ENCODE assay signal across 9 cellular contexts in genomic region chr12:12715128-12715458, GRCh38. TPM values are rescaled to one million over a fixed set of nuclear protein-coding genes. Genes with fewer than 3 reads are reported as not detected.
DNase-seq lines count a peak whose midpoint lies in the region; ATAC-seq and TF ChIP-seq lines count a peak whose summit lies in the region.
"Had no signal": no experiment of that assay in that cellular context is flagged by ENCODE, and none has a peak within 500 bp of the region (broad histone marks: within the 10 kb centered on the region; RNA-seq: fewer than 3 reads in every experiment).

No MANE protein-coding gene starts in this region.

- H3K14ac ChIP-seq in mesenchymal stem cell (ENCODE audit: low read length in 2 of 2) (no peak overlapping the region), H9 (ENCODE audit: insufficient read depth, low read length) (no peak overlapping the region)

- peak overlapping the region; percentile 96 for H3K27ac Mint-ChIP-seq in activated naive CD8-positive, alpha-beta T cell treated with anti-CD3 and anti-CD28 coated beads, Interleukin-2, amount 10 ng/mL, durations not matched to agents 7 days and 5 days
- no peak overlapping the region for H3K27ac Mint-ChIP-seq in H9

- H3K9me3 ChIP-seq in mesenchymal stem cell (ENCODE audit: control insufficient read depth, low read length) (no peaks in the 10 kb centered on the region), tibial nerve (no peaks in the 10 kb centered on the region), H9 (ENCODE audit: control insufficient read depth, low read depth, low read length) (no peaks in the 10 kb centered on the region)

- peaks cover 14% of the 10 kb centered on the region for H3K23me2 ChIP-seq in H9 (ENCODE audit: insufficient read length, low read depth, low read length, poor library complexity, severe bottlenecking)

- no peak overlapping the region for H2BK20ac ChIP-seq in H9 (ENCODE audit: low read depth, low read length, poor library complexity, severe bottlenecking)

- no peak overlapping the region for H4K91ac ChIP-seq in mesenchymal stem cell (ENCODE audit: low read length)
- no peak overlapping the region for H4K91ac ChIP-seq in H9 (ENCODE audit: insufficient read length, low read depth, low read length)

- peaks cover 61% of the 10 kb centered on the region for H3K4me1 Mint-ChIP-seq in activated T-cell treated with anti-CD3 and anti-CD28 coated beads, Interleukin-2, amount 50 U/mL, for 4 hours (ENCODE audit: low read depth)
- peaks cover 33% of the 10 kb centered on the region for H3K4me1 Mint-ChIP-seq in activated naive CD8-positive, alpha-beta T cell treated with anti-CD3 and anti-CD28 coated beads, Interleukin-2, amount 10 ng/mL, durations not matched to agents 7 days and 5 days
- H3K4me1 Mint-ChIP-seq in H9 = peaks cover 42 to 48% of the 10 kb centered on the region in 2 experiments

- ATAC-seq in activated T-cell treated with anti-CD3 and anti-CD28 coated beads, Interleukin-2, amount 50 U/mL, for 4 hours = no peak
- no peak for ATAC-seq in activated naive CD8-positive, alpha-beta T cell treated with anti-CD3 and anti-CD28 coated beads, Interleukin-2, amount 10 ng/mL, durations not matched to agents 7 days and 5 days (ENCODE audit: low read depth)
- ATAC-seq in HG03139 (IDR thresholded peaks at IDR 0.05; ENCODE audit: unreplicated experiment) = no peak

- peak overlapping the region; percentile 89 for H3K4me3 Mint-ChIP-seq in activated T-cell treated with anti-CD3 and anti-CD28 coated beads, Interleukin-2, amount 50 U/mL, for 4 hours
- H3K4me3 Mint-ChIP-seq in activated naive CD8-positive, alpha-beta T cell treated with anti-CD3 and anti-CD28 coated beads, Interleukin-2, amount 10 ng/mL, durations not matched to agents 7 days and 5 days = peak overlapping the region; percentile 90
- H3K4me3 Mint-ChIP-seq in H9 = peak overlapping the region in 1 of 2 experiments; percentile 79; a peak in 2 of 5 replicates

- H3K4ac ChIP-seq in mesenchymal stem cell (ENCODE audit: low read depth in 1 of 2, low read length in 2 of 2) (peak overlapping the region in 1 of 2 experiments; percentile 74), H9 (ENCODE audit: low read depth, low read length) (no peak overlapping the region)

- POLR2A ChIA-PET in activated naive CD8-positive, alpha-beta T cell treated with anti-CD3 and anti-CD28 coated beads, Interleukin-2, amount 10 ng/mL, durations not matched to agents 7 days and 5 days (lab: Charles Lee) = interaction anchor here (0.6 to 16.0 kb wide), 15 partner anchors 10 to 357 kb away, joined by 3 to 373 read pairs (median 6); partner anchors contain the start of genes BORCS5, DUSP16 and GPR19

- peak overlapping the region in 1 of 2 experiments; percentile 94 for H3K4me3 ChIP-seq in mesenchymal stem cell (ENCODE audit: insufficient read depth in 1 of 2, low read depth in 1 of 2, low read length in 2 of 2)
- H3K4me3 ChIP-seq in tibial nerve = peak overlapping the region in 1 of 4 donors; percentile 96

- no peak overlapping the region for H3K18ac ChIP-seq in mesenchymal stem cell (ENCODE audit: low read depth in 1 of 2, low read length in 2 of 2)
- no peak overlapping the region for H3K18ac ChIP-seq in H9 (ENCODE audit: insufficient read length, low read depth, low read length)

- no peaks in the 10 kb centered on the region for H3K27me3 Mint-ChIP-seq in activated T-cell treated with anti-CD3 and anti-CD28 coated beads, Interleukin-2, amount 50 U/mL, for 4 hours (ENCODE audit: low read depth)
- no peaks in the 10 kb centered on the region for H3K27me3 Mint-ChIP-seq in activated naive CD8-positive, alpha-beta T cell treated with anti-CD3 and anti-CD28 coated beads, Interleukin-2, amount 10 ng/mL, durations not matched to agents 7 days and 5 days
- H3K27me3 Mint-ChIP-seq in H9 (ENCODE audit: low read depth) = peaks cover 6% of the 10 kb centered on the region

- peak overlapping the region; percentile 97 for H3K9ac ChIP-seq in mesenchymal stem cell (ENCODE audit: low read length)
- H3K9ac ChIP-seq in H9 (ENCODE audit: extremely low read depth, insufficient read length, low read length) = no peak overlapping the region

- no peak for DNase-seq in activated T-cell treated with anti-CD3 and anti-CD28 coated beads, Interleukin-2, amount 50 U/mL, for 4 hours
- DNase-seq in activated T-cell treated with anti-CD3 and anti-CD28 coated beads for 4 hours (no peak), mesenchymal stem cell (no peak), tibial nerve (ENCODE audit: low spot score in 2 of 2) (no peak), H9 (no peak), NOMO-1 treated with dmso at 0.1 percent for 144 hours (lab: John Stamatoyannopoulos, UW; ENCODE audit: unreplicated experiment) (no peak)
- no peak for DNase-seq in activated naive CD8-positive, alpha-beta T cell treated with anti-CD3 and anti-CD28 coated beads, Interleukin-2, amount 10 ng/mL, durations not matched to agents 7 days and 5 days
- DNase-seq: KG1 had no signal

- H2AK5ac ChIP-seq in mesenchymal stem cell (ENCODE audit: low read length, severe bottlenecking) = no peak overlapping the region
- H2AK5ac ChIP-seq in H9 (ENCODE audit: insufficient read length, low read length) = no peak overlapping the region

- H3K9me3 Mint-ChIP-seq in activated T-cell treated with anti-CD3 and anti-CD28 coated beads, Interleukin-2, amount 50 U/mL, for 4 hours = no peaks in the 10 kb centered on the region
- H3K9me3 Mint-ChIP-seq in activated naive CD8-positive, alpha-beta T cell treated with anti-CD3 and anti-CD28 coated beads, Interleukin-2, amount 10 ng/mL, durations not matched to agents 7 days and 5 days = no peaks in the 10 kb centered on the region
- no peaks in the 10 kb centered on the region for H3K9me3 Mint-ChIP-seq in H9

- no peak overlapping the region for H2BK120ac ChIP-seq in mesenchymal stem cell (ENCODE audit: low read depth, low read length)
- H2BK120ac ChIP-seq in H9 (ENCODE audit: low read depth, low read length, poor library complexity, severe bottlenecking) = no peak overlapping the region

- H2BK5ac ChIP-seq in mesenchymal stem cell (ENCODE audit: low read depth, low read length, poor library complexity, severe bottlenecking) (no peak overlapping the region), H9 (ENCODE audit: insufficient read length, low read length) (no peak overlapping the region)

- H3K36me3 ChIP-seq in mesenchymal stem cell (ENCODE audit: control insufficient read depth in 1 of 2, insufficient read depth in 2 of 2, low read depth in 1 of 2, low read length in 2 of 2) (peaks cover 0 to 13% of the 10 kb centered on the region in 2 experiments), tibial nerve (peaks cover 0 to 5% (median 0%) of the 10 kb centered on the region in 3 donors)

- H2AFZ ChIP-seq in mesenchymal stem cell (ENCODE audit: low read depth, low read length) (peak overlapping the region; percentile 43), H9 (ENCODE audit: low read length) (no peak overlapping the region)

- H4K5ac ChIP-seq in H9 (ENCODE audit: insufficient read length, low read depth, low read length) = no peak overlapping the region

- H3K56ac ChIP-seq in H9 (ENCODE audit: insufficient read length, low read depth, low read length) = no peak overlapping the region

- H2BK12ac ChIP-seq in mesenchymal stem cell (ENCODE audit: low read length in 2 of 2) (no peak overlapping the region), H9 (ENCODE audit: insufficient read length, low read depth, low read length) (no peak overlapping the region)

- no peak for TF ChIP-seq POLR2A in tibial nerve (IDR thresholded peaks at IDR 0.05)

- peaks cover 4% of the 10 kb centered on the region; the same call in 1 of the 2 replicates for H3K79me2 ChIP-seq in H9 (ENCODE audit: insufficient read depth, low read length)

- peaks cover 2% of the 10 kb centered on the region for H3K79me1 ChIP-seq in mesenchymal stem cell (replicated peaks; ENCODE audit: low read length, poor library complexity, severe bottlenecking)
- no peaks in the 10 kb centered on the region for H3K79me1 ChIP-seq in H9 (ENCODE audit: insufficient read depth, low read depth, low read length, poor library complexity, severe bottlenecking)

- H4K8ac ChIP-seq in mesenchymal stem cell (ENCODE audit: low read length) (peak overlapping the region; percentile 70), H9 (replicated peaks; ENCODE audit: insufficient read length, low read depth, low read length) (no peak overlapping the region)

- no peak overlapping the region for H3K23ac ChIP-seq in mesenchymal stem cell (ENCODE audit: low read length in 2 of 2)
- H3K23ac ChIP-seq in H9 (ENCODE audit: insufficient read length, low read depth, low read length) = no peak overlapping the region

- H3K4me2 ChIP-seq in mesenchymal stem cell (ENCODE audit: low read length, poor library complexity, severe bottlenecking) = no peak overlapping the region
- no peak overlapping the region for H3K4me2 ChIP-seq in H9 (ENCODE audit: insufficient read depth, insufficient read length, low read length)

- no peak for TF ChIP-seq EP300 in tibial nerve (IDR thresholded peaks at IDR 0.05)

- TF ChIP-seq CTCF in tibial nerve (IDR thresholded peaks at IDR 0.05) (no peak), H9 (conservative IDR thresholded peaks at IDR 0.05) (no peak)

- H3K4me1 ChIP-seq in mesenchymal stem cell (ENCODE audit: control insufficient read depth, insufficient read depth, low read depth, low read length) = peaks cover 8% of the 10 kb centered on the region
- H3K4me1 ChIP-seq in tibial nerve = peaks cover 0 to 36% (median 27%) of the 10 kb centered on the region in 4 donors
- H3K4me1 ChIP-seq in H9 (ENCODE audit: insufficient read depth, low read length) = peaks cover 7% of the 10 kb centered on the region

- H3T11ph ChIP-seq in H9 (ENCODE audit: low read length) = no peak overlapping the region

- peaks cover 18% of the 10 kb centered on the region for H3K36me3 Mint-ChIP-seq in activated T-cell treated with anti-CD3 and anti-CD28 coated beads, Interleukin-2, amount 50 U/mL, for 4 hours (ENCODE audit: insufficient read depth)
- H3K36me3 Mint-ChIP-seq in activated naive CD8-positive, alpha-beta T cell treated with anti-CD3 and anti-CD28 coated beads, Interleukin-2, amount 10 ng/mL, durations not matched to agents 7 days and 5 days = peaks cover 32% of the 10 kb centered on the region
- H3K36me3 Mint-ChIP-seq in H9 (ENCODE audit: insufficient read depth in 1 of 3, low read depth in 3 of 3) = peaks cover 8 to 17% (median 16%) of the 10 kb centered on the region in 3 experiments; a peak in 6 of 7 replicates

- H3K27ac ChIP-seq in mesenchymal stem cell (ENCODE audit: low read length, poor library complexity, severe bottlenecking) (no peak overlapping the region), tibial nerve (peak overlapping the region; percentile 96 to 100 (median 100)), H9 (ENCODE audit: insufficient read length, low read depth, low read length) (no peak overlapping the region)

- H3K27me3 ChIP-seq in mesenchymal stem cell (ENCODE audit: control insufficient read depth in 1 of 2, insufficient read depth in 1 of 2, low read length in 2 of 2) = no peaks in the 10 kb centered on the region
- H3K27me3 ChIP-seq in tibial nerve = no peaks in the 10 kb centered on the region
- no peaks in the 10 kb centered on the region for H3K27me3 ChIP-seq in H9 (ENCODE audit: insufficient read depth, low read length)

- H2BK15ac ChIP-seq in mesenchymal stem cell (ENCODE audit: low read depth, poor library complexity, severe bottlenecking) = no peak overlapping the region
- H2BK15ac ChIP-seq in H9 (ENCODE audit: low read depth, low read length) = no peak overlapping the region

- H4K20me1 ChIP-seq in H9 (ENCODE audit: control insufficient read depth, insufficient read depth, insufficient read length) = no peaks in the 10 kb centered on the region

RNA-seq across cellular contexts. Expression of gene CDKN1B, which starts 2.1 kb away (rescaled TPM):
- 10 to 100 TPM; 15.6 to 27.7 (median 24.5) TPM for total RNA-seq in activated T-cell treated with anti-CD3 and anti-CD28 coated beads, Interleukin-2, amount 50 U/mL, for 4 hours
- 100 to 1,000 TPM; 135 to 136 TPM for total RNA-seq in activated naive CD8-positive, alpha-beta T cell treated with anti-CD3 and anti-CD28 coated beads, Interleukin-2, amount 10 ng/mL, durations not matched to agents 7 days and 5 days
- polyA plus RNA-seq in mesenchymal stem cell (2013, experiment 1 of 2) = 19.0 TPM
- 19.7 TPM for polyA plus RNA-seq in mesenchymal stem cell (2013, experiment 2 of 2)
- total RNA-seq in tibial nerve (100 to 1,000 TPM in 3 of 4 donors, 10 to 100 TPM in 1; 77.4 to 142 (median 114) TPM), H9 (2021) (27.7 and 28.3 TPM in 2 replicates)

RNA-seq across cellular contexts. Expression of gene GPR19, which starts 19.1 kb away (rescaled TPM):
- total RNA-seq in activated T-cell treated with anti-CD3 and anti-CD28 coated beads, Interleukin-2, amount 50 U/mL, for 4 hours = 1 to 10 TPM; 1.3 to 2.4 (median 1.3) TPM
- 1 to 10 TPM; 7.7 to 8.0 TPM for total RNA-seq in activated naive CD8-positive, alpha-beta T cell treated with anti-CD3 and anti-CD28 coated beads, Interleukin-2, amount 10 ng/mL, durations not matched to agents 7 days and 5 days
- polyA plus RNA-seq in mesenchymal stem cell (2013, experiment 1 of 2) = 0.28 TPM
- polyA plus RNA-seq in mesenchymal stem cell (2013, experiment 2 of 2) = 0.22 TPM
- total RNA-seq in tibial nerve (1 to 10 TPM in 1 of 4 donors, not detected in 3; 1.3 TPM), H9 (2021) (20.4 and 23.4 TPM in 2 replicates)

Comparison
In these comparisons a context has a peak if more than half of its experiments do, and no peak if none do; other contexts are left out.
1. H3K27ac ChIP-seq: peak in tibial nerve (4 of 4); none in mesenchymal stem cell (single experiment) and H9 (single experiment).